Comparison of ENCODE assay signal across 12 cellular contexts in genomic region chr4:183906486-183906735, GRCh38. TPM values are rescaled to one million over a fixed set of nuclear protein-coding genes. Genes with fewer than 3 reads are reported as not detected.
A peak's percentile ranks its signal among the peaks of the same experiment; 100 is the strongest.
DNase-seq lines count a peak whose midpoint lies in the region; FAIRE-seq and TF ChIP-seq lines count a peak whose summit lies in the region.
"Had no signal": no experiment of that assay in that cellular context is flagged by ENCODE, and none has a peak within 500 bp of the region (broad histone marks: within the 10 kb centered on the region; RNA-seq: fewer than 3 reads in every experiment).

No MANE protein-coding gene starts in this region.

- TF ChIP-seq CTCF in fibroblast of lung (conservative IDR thresholded peaks at IDR 0.05 in 1 of 2, IDR thresholded peaks at IDR 0.05 in 1 of 2; ENCODE audit: low read depth in 1 of 2, low read length in 2 of 2) (no peak), neural cell (IDR thresholded peaks at IDR 0.05; ENCODE audit: poor library complexity, severe bottlenecking) (no peak), uterus (IDR thresholded peaks at IDR 0.05) (no peak), GM10248 (IDR thresholded peaks at IDR 0.05; ENCODE audit: control extremely low read depth, extremely low read depth, low read depth, missing control alignments) (no peak)

- peaks cover 17% of the 10 kb centered on the region for H3K27me3 ChIP-seq in fibroblast of lung (ENCODE audit: control insufficient read depth, insufficient read depth, low read length)
- H3K27me3 ChIP-seq in neural cell (ENCODE audit: insufficient read depth, low read depth, low read length): no peaks in the 10 kb centered on the region
- H3K27me3 ChIP-seq in uterus: no peaks in the 10 kb centered on the region

- H3K36me3 Mint-ChIP-seq in activated T-cell treated with anti-CD3 and anti-CD28 coated beads, Interleukin-2, amount 50 U/mL, for 24 hours (ENCODE audit: low read depth): no peaks in the 10 kb centered on the region

- intact Hi-C loops in uterus (cut with DNase I; ENCODE audit: low total_unique reads): no loop called here

- H4K20me1 ChIP-seq in fibroblast of lung (ENCODE audit: control insufficient read depth, extremely low read depth, insufficient read depth, low read length) (no peaks in the 10 kb centered on the region), neural cell (ENCODE audit: insufficient read depth) (no peaks in the 10 kb centered on the region)

- POLR2A ChIA-PET in GM10248 (lab: Yijun Ruan, JAX): no interaction called here

- CTCF ChIA-PET in GM10248 (lab: Yijun Ruan, JAX): interaction anchor here (1.5 kb wide), 1 partner anchor 23 kb away, joined by 3 read pairs; no protein-coding TSS in a partner anchor

- peak overlapping the region; percentile 20 for H3K4me3 Mint-ChIP-seq in activated T-cell treated with anti-CD3 and anti-CD28 coated beads, Interleukin-2, amount 50 U/mL, for 24 hours

- H3K27me3 Mint-ChIP-seq in activated T-cell treated with anti-CD3 and anti-CD28 coated beads, Interleukin-2, amount 50 U/mL, for 24 hours: peaks cover 80% of the 10 kb centered on the region

- H3K4me2 ChIP-seq in fibroblast of lung (ENCODE audit: extremely low read depth, insufficient read depth, low read length) (peak overlapping the region; percentile 9), neural cell (ENCODE audit: low read length) (peak overlapping the region; percentile 99)

- no peak for DNase-seq in activated T-cell treated with anti-CD3 and anti-CD28 coated beads, Interleukin-2, amount 50 U/mL, for 24 hours
- DNase-seq in activated T-cell treated with anti-CD3 and anti-CD28 coated beads, Interleukin-2, amount 50 U/mL, for 48 hours: no peak
- DNase-seq in fibroblast of lung (ENCODE audit: low read depth in 2 of 2) (no peak), uterus (no peak), RCC 7860 (ENCODE audit: low spot score) (no peak), GM10248 (ENCODE audit: extremely low spot score) (no peak), middle frontal gyrus (ENCODE audit: extremely low spot score, low spot score) (no peak)

- peaks cover 6% of the 10 kb centered on the region for H3K4me1 Mint-ChIP-seq in activated T-cell treated with anti-CD3 and anti-CD28 coated beads, Interleukin-2, amount 50 U/mL, for 24 hours (ENCODE audit: low read depth)

- no peaks in the 10 kb centered on the region for H3K9me2 ChIP-seq in neural cell (ENCODE audit: insufficient read depth, low read length)

- H3F3A ChIP-seq in neural cell (ENCODE audit: insufficient read depth, low read length, poor library complexity, severe bottlenecking): no peaks in the 10 kb centered on the region

- H3K27ac ChIP-seq in fibroblast of lung (ENCODE audit: insufficient read depth, low read length) (no peak overlapping the region), neural cell (ENCODE audit: low read length) (peak overlapping the region; percentile 93), uterus (peak overlapping the region in 1 of 2 donors; percentile 57)

- H3K36me3 ChIP-seq in fibroblast of lung (ENCODE audit: control insufficient read depth, insufficient read depth, low read length): no peaks in the 10 kb centered on the region
- peaks cover under 1% of the 10 kb centered on the region for H3K36me3 ChIP-seq in neural cell (ENCODE audit: insufficient read depth, low read length)
- no peaks in the 10 kb centered on the region for H3K36me3 ChIP-seq in uterus

- no peaks in the 10 kb centered on the region for H3K9me3 Mint-ChIP-seq in activated T-cell treated with anti-CD3 and anti-CD28 coated beads, Interleukin-2, amount 50 U/mL, for 24 hours

- no peak for TF ChIP-seq EP300 in neural cell (conservative IDR thresholded peaks at IDR 0.05; ENCODE audit: poor library complexity, severe bottlenecking)

- H3K4me3 ChIP-seq in fibroblast of lung (replicated peaks in 1 of 4; ENCODE audit: control extremely low read depth in 1 of 4, insufficient read depth in 1 of 4, low read depth in 3 of 4, low read length in 4 of 4) (peak overlapping the region in 2 of 4 experiments; percentile 42 to 46), neural cell (ENCODE audit: low read length) (peak overlapping the region; percentile 92), uterus (peak overlapping the region; percentile 51 to 52)

- no peak for FAIRE-seq in RCC 7860 (lab: Jason Lieb, UNC)
- FAIRE-seq: A204.1, endothelial cell of umbilical vein had no signal

- TF ChIP-seq POLR2A in uterus (IDR thresholded peaks at IDR 0.05): no peak

- H3K79me2 ChIP-seq in fibroblast of lung (ENCODE audit: control insufficient read depth, insufficient read depth, low read length): no peaks in the 10 kb centered on the region
- H3K79me2 ChIP-seq in neural cell (replicated peaks; ENCODE audit: insufficient read depth, low read length): peaks cover 50% of the 10 kb centered on the region

- no peaks in the 10 kb centered on the region for H3K4me1 ChIP-seq in fibroblast of lung (ENCODE audit: control insufficient read depth, extremely low read depth, insufficient read depth, low read length)
- H3K4me1 ChIP-seq in uterus: no peaks in the 10 kb centered on the region

- TF ChIP-seq RAD21 in neural cell (conservative IDR thresholded peaks at IDR 0.05): no peak

- H3K9me3 ChIP-seq in fibroblast of lung (ENCODE audit: control insufficient read depth, insufficient read depth, low read depth, low read length) (no peaks in the 10 kb centered on the region), neural cell (ENCODE audit: low read length) (no peaks in the 10 kb centered on the region), uterus (no peaks in the 10 kb centered on the region)

- H3K9ac ChIP-seq in fibroblast of lung (ENCODE audit: insufficient read depth, low read length): no peak overlapping the region
- peak overlapping the region; percentile 97 for H3K9ac ChIP-seq in neural cell (ENCODE audit: low read length)

- no peak overlapping the region for H3K27ac Mint-ChIP-seq in activated T-cell treated with anti-CD3 and anti-CD28 coated beads, Interleukin-2, amount 50 U/mL, for 24 hours

- no peak overlapping the region for H2AFZ ChIP-seq in fibroblast of lung (ENCODE audit: low read length)
- no peak overlapping the region for H2AFZ ChIP-seq in neural cell (ENCODE audit: low read depth, low read length)

TF ChIP-seq in neural cell, 6 proteins besides CTCF, POLR2A, EP300 and RAD21:
- TF ChIP-seq SMC3 (conservative IDR thresholded peaks at IDR 0.05; ENCODE audit: poor library complexity) (no peak), EZH2 (IDR thresholded peaks at IDR 0.05; ENCODE audit: borderline replicate concordance, insufficient read depth, low read length, poor library complexity, severe bottlenecking) (no peak), REST (IDR thresholded peaks at IDR 0.05; ENCODE audit: borderline replicate concordance) (no peak), MXI1 (conservative IDR thresholded peaks at IDR 0.05; ENCODE audit: poor library complexity, severe bottlenecking) (no peak), TAF1 (IDR thresholded peaks at IDR 0.05; ENCODE audit: low read depth) (no peak), POLR2AphosphoS5 (IDR thresholded peaks at IDR 0.05) (no peak)
TF ChIP-seq in neural cell: peak in this region for 0.

RNA-seq across cellular contexts. Expression of gene STOX2, which starts 1.3 kb away (rescaled TPM):
- 0.66 and 0.77 TPM in 2 replicates for total RNA-seq in fibroblast of lung
- polyA plus RNA-seq in fibroblast of lung: 0.36 and 3.3 TPM in 2 replicates
- 0.27 and 2.0 TPM in 2 replicates for polyA plus RNA-seq in fibroblast of lung (2012)
- 0.15 and 1.6 TPM in 2 replicates for polyA minus RNA-seq in fibroblast of lung (ENCODE audit: low replicate concordance)
- 26.1 and 28.5 TPM in 2 replicates for polyA plus RNA-seq in neural cell
- polyA minus RNA-seq in neural cell: 76.7 and 91.8 TPM in 2 replicates
- total RNA-seq in uterus: 10 to 100 TPM in 2 of 4 donors, 1 to 10 TPM in 2; 2.9 to 19.4 (median 11.1) TPM
- total RNA-seq: HT1080; T-helper 2 cell treated with Interferon-gamma antibody and Interleukin-4, amounts not matched to agents 100 ng/mL and 5 ng/mL, for 36 hours had no signal
